ENCODE assay signal across 1 cellular context in genomic region chr14:44961730-44962572, GRCh38.
TF ChIP-seq lines count a peak whose summit lies in the region.

A gene with protein sequence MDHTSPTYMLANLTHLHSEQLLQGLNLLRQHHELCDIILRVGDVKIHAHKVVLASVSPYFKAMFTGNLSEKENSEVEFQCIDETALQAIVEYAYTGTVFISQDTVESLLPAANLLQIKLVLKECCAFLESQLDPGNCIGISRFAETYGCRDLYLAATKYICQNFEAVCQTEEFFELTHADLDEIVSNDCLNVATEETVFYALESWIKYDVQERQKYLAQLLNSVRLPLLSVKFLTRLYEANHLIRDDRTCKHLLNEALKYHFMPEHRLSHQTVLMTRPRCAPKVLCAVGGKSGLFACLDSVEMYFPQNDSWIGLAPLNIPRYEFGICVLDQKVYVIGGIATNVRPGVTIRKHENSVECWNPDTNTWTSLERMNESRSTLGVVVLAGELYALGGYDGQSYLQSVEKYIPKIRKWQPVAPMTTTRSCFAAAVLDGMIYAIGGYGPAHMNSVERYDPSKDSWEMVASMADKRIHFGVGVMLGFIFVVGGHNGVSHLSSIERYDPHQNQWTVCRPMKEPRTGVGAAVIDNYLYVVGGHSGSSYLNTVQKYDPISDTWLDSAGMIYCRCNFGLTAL (minus strand): TSS chr14:44961947. CDS start chr14:44945928, 16,019 bp downstream.
TSS of gene TOGARAM1 (plus strand) at chr14:44962190. CDS start at chr14:44962422, 232 bp downstream.

TF ChIP-seq in HepG2, 621 proteins besides CTCF, POLR2A, EP300 and RAD21 (continued from another document and continues in another):
- TF ChIP-seq ZBTB40 (IDR thresholded peaks at IDR 0.05), result peak; percentile 81
- peak; percentile 73; the same call in 1 of the 2 replicates for TF ChIP-seq ZBTB40 (CRISPR knock-in tag; IDR thresholded peaks at IDR 0.05)
- peak; percentile 76 for TF ChIP-seq FOXO1 (CRISPR knock-in tag; IDR thresholded peaks at IDR 0.05)
- peak; percentile 75 for TF ChIP-seq ZNF687 (CRISPR knock-in tag; IDR thresholded peaks at IDR 0.05)
- no peak for TF ChIP-seq ZNF20 (CRISPR knock-in tag; IDR thresholded peaks at IDR 0.05)
- TF ChIP-seq POLR2AphosphoS5 (IDR thresholded peaks at IDR 0.05; ENCODE audit: low read depth, low read length), result peak; percentile 97
- peak; percentile 93; the same call in 1 of the 2 replicates for TF ChIP-seq FOXK1 (CRISPR knock-in tag; IDR thresholded peaks at IDR 0.05; ENCODE audit: borderline replicate concordance, low read depth)
- peak; percentile 17; the same call in 1 of the 2 replicates for TF ChIP-seq ZNF431 (CRISPR knock-in tag; IDR thresholded peaks at IDR 0.05; ENCODE audit: borderline replicate concordance, low read depth)
- peak; percentile 69 for TF ChIP-seq HDAC1 (CRISPR knock-in tag; IDR thresholded peaks at IDR 0.05)
- TF ChIP-seq ZBTB25 (CRISPR knock-in tag; IDR thresholded peaks at IDR 0.05), result peak; percentile 39; the same call in 1 of the 2 replicates
- 0 out of 2 replicates have a peak, but pooled peaks have one; percentile 75 for TF ChIP-seq RELA (CRISPR knock-in tag; IDR thresholded peaks at IDR 0.05)
- TF ChIP-seq NBN (conservative IDR thresholded peaks at IDR 0.05), result no peak
- TF ChIP-seq, protein P1, sequence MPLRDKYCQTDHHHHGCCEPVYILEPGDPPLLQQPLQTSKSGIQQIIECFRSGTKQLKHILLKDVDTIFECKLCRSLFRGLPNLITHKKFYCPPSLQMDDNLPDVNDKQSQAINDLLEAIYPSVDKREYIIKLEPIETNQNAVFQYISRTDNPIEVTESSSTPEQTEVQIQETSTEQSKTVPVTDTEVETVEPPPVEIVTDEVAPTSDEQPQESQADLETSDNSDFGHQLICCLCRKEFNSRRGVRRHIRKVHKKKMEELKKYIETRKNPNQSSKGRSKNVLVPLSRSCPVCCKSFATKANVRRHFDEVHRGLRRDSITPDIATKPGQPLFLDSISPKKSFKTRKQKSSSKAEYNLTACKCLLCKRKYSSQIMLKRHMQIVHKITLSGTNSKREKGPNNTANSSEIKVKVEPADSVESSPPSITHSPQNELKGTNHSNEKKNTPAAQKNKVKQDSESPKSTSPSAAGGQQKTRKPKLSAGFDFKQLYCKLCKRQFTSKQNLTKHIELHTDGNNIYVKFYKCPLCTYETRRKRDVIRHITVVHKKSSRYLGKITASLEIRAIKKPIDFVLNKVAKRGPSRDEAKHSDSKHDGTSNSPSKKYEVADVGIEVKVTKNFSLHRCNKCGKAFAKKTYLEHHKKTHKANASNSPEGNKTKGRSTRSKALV (CRISPR knock-in tag; IDR thresholded peaks at IDR 0.05), result no peak
- peak; percentile 59 for TF ChIP-seq PITX1 (CRISPR knock-in tag; IDR thresholded peaks at IDR 0.05)
- TF ChIP-seq HOXA3 (CRISPR knock-in tag; IDR thresholded peaks at IDR 0.05), result peak; percentile 84
- TF ChIP-seq ELF3 (CRISPR knock-in tag; IDR thresholded peaks at IDR 0.05), result peak; percentile 99
- TF ChIP-seq ZNF569 (CRISPR knock-in tag; IDR thresholded peaks at IDR 0.05; ENCODE audit: borderline replicate concordance), result no peak
- TF ChIP-seq YEATS4 (CRISPR knock-in tag; IDR thresholded peaks at IDR 0.05; ENCODE audit: borderline replicate concordance), result peak; percentile 41; the same call in 1 of the 2 replicates
- TF ChIP-seq ATM (IDR thresholded peaks at IDR 0.05; ENCODE audit: borderline replicate concordance), result no peak
- no peak for TF ChIP-seq BATF2 (CRISPR knock-in tag; IDR thresholded peaks at IDR 0.05)
- TF ChIP-seq REST (IDR thresholded peaks at IDR 0.05; ENCODE audit: borderline replicate concordance in 1 of 2, low read depth in 1 of 2, low read length in 2 of 2), result peak in 1 of 2 experiments; percentile 21; a peak in 1 of 4 replicates
- TF ChIP-seq REPIN1 (CRISPR knock-in tag; IDR thresholded peaks at IDR 0.05; ENCODE audit: borderline replicate concordance, low read depth), result peak; percentile 25; the same call in 1 of the 2 replicates
- TF ChIP-seq MTA1 (CRISPR knock-in tag; IDR thresholded peaks at IDR 0.05; ENCODE audit: borderline replicate concordance), result no peak
- peak; percentile 79; the same call in 1 of the 2 replicates for TF ChIP-seq TBX3 (IDR thresholded peaks at IDR 0.05; ENCODE audit: borderline replicate concordance)
- no peak for TF ChIP-seq ZNF749 (CRISPR knock-in tag; IDR thresholded peaks at IDR 0.05; ENCODE audit: borderline replicate concordance)
- TF ChIP-seq CBFB (CRISPR knock-in tag; IDR thresholded peaks at IDR 0.05), result no peak; the same call in 1 of the 2 replicates
- TF ChIP-seq ZBTB2 (CRISPR knock-in tag; IDR thresholded peaks at IDR 0.05; ENCODE audit: low read depth), result peak; percentile 48; the same call in 1 of the 2 replicates
- TF ChIP-seq ISX (CRISPR knock-in tag; conservative IDR thresholded peaks at IDR 0.05), result peak; percentile 13; the same call in 1 of the 2 replicates
- peak; percentile 99 for TF ChIP-seq THAP11 (CRISPR knock-in tag; IDR thresholded peaks at IDR 0.05)
- TF ChIP-seq SAP130 (CRISPR knock-in tag; IDR thresholded peaks at IDR 0.05; ENCODE audit: low read depth), result peak; percentile 98
- TF ChIP-seq TMF1 (CRISPR knock-in tag; IDR thresholded peaks at IDR 0.05; ENCODE audit: low read depth), result 0 out of 2 replicates have a peak, but pooled peaks have one; percentile 61
